ENCODE assay signal across 16 cellular contexts in the genomic region with DNA sequence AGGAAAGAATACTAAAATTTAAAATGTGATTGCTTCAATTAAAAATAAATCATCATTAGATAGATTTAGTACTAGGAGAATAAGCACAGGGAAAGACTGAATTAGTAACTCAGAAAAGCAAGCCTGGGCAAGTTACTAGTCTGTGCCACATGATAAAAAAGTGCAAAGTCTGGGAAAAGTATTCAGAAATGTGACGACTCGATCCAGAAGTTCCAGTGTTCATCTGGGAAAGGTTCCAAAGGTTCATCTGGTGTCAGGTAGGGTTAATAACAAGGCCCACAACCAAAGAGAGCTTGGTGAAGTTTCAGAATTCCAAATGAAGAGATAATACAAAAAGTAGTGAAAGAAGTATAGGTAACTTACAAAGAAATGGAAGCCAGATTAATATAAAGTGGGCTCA.
"Had no signal": no experiment of that assay in that cellular context is flagged by ENCODE, and none has a peak within 500 bp of the region (broad histone marks: within the 10 kb centered on the region; RNA-seq: fewer than 3 reads in every experiment).

No MANE protein-coding gene starts in this region.

- ATAC-seq: activated T-cell treated with anti-CD3 and anti-CD28 coated beads, Interleukin-2, amount 50 U/mL, for 4 hours; natural killer cell; stimulated activated naive B cell treated with anti-CD40 and anti-IgM and Interleukin-4, amounts not matched to agents 10 μg/mL and 1 μg/mL and 100 μg/mL, for 72 hours; upper lobe of right lung had no signal

- H3K27ac ChIP-seq: brain microvascular endothelial cell, ovary, sigmoid colon, spleen, upper lobe of right lung had no signal

- DNase-seq: activated CD4-positive, alpha-beta T cell treated with anti-CD3 and anti-CD28 coated beads, Interleukin-2, amount 10 ng/mL, durations not matched to agents 7 days and 5 days; activated CD8-positive, alpha-beta memory T cell treated with anti-CD3 and anti-CD28 coated beads, Interleukin-2, amount 50 U/mL, for 4 hours; activated naive CD4-positive, alpha-beta T cell treated with anti-CD3 and anti-CD28 coated beads for 36 hours; activated T-cell treated with anti-CD3 and anti-CD28 coated beads, Interleukin-2, amount 50 U/mL, for 4 hours; anterior cingulate cortex; brain microvascular endothelial cell; cerebellar nuclear complex; cortex of kidney; foreskin fibroblast; kidney glomerular epithelial cell; natural killer cell; ovary; sigmoid colon; spleen; stimulated activated naive B cell treated with anti-CD40 and anti-IgM and Interleukin-4, amounts not matched to agents 10 μg/mL and 1 μg/mL and 100 μg/mL, for 72 hours; upper lobe of right lung had no signal

- H3K4me1 ChIP-seq: sigmoid colon, spleen, upper lobe of right lung had no signal

- H3K4me3 ChIP-seq: ovary, sigmoid colon, spleen, upper lobe of right lung had no signal

- H3K27me3 ChIP-seq: brain microvascular endothelial cell, ovary, sigmoid colon, spleen, upper lobe of right lung had no signal

- H3K36me3 ChIP-seq: brain microvascular endothelial cell, ovary, sigmoid colon, spleen, upper lobe of right lung had no signal

- H3K9me3 ChIP-seq: ovary, sigmoid colon, upper lobe of right lung had no signal
